1 cellular context compared by ENCODE assay signal in genomic region chr9:123470121-123470851, GRCh38.
TF ChIP-seq lines count a peak whose summit lies in the region.

No MANE protein-coding gene starts in this region.

TF ChIP-seq in HepG2, 621 proteins besides CTCF, POLR2A, EP300 and RAD21 (continued from another document):
- TF ChIP-seq ZNF580 (CRISPR knock-in tag; IDR thresholded peaks at IDR 0.05; ENCODE audit: borderline replicate concordance, low read depth): 0 out of 2 replicates have a peak, but pooled peaks have one; percentile 32
- peak; percentile 88 for TF ChIP-seq SAP130 (CRISPR knock-in tag; IDR thresholded peaks at IDR 0.05; ENCODE audit: low read depth)
- peak; percentile 59; the same call in 1 of the 2 replicates for TF ChIP-seq KDM6A (CRISPR knock-in tag; IDR thresholded peaks at IDR 0.05; ENCODE audit: low read depth)
- 0 out of 2 replicates have a peak, but pooled peaks have one; percentile 43 for TF ChIP-seq RARG (CRISPR knock-in tag; IDR thresholded peaks at IDR 0.05; ENCODE audit: low read depth)
- peak; percentile 39 for TF ChIP-seq YY1 (IDR thresholded peaks at IDR 0.05; ENCODE audit: insufficient read depth, insufficient replicate concordance, low read depth, low read length)
- peak; percentile 85 for TF ChIP-seq HNF4G (IDR thresholded peaks at IDR 0.05; ENCODE audit: borderline replicate concordance, low read depth, low read length)
- TF ChIP-seq HNF4G (CRISPR knock-in tag; IDR thresholded peaks at IDR 0.05; ENCODE audit: borderline replicate concordance, low read depth): no peak; the same call in none of the 2 replicates
- TF ChIP-seq ZNF841 (CRISPR knock-in tag; IDR thresholded peaks at IDR 0.05; ENCODE audit: borderline replicate concordance): no peak
- TF ChIP-seq FOXK2 (IDR thresholded peaks at IDR 0.05): no peak
- TF ChIP-seq FIP1L1 (IDR thresholded peaks at IDR 0.05; ENCODE audit: borderline replicate concordance, insufficient read depth, low read depth, low read length): no peak
- peak; percentile 84 for TF ChIP-seq TRIM24 (CRISPR knock-in tag; IDR thresholded peaks at IDR 0.05)
- peak; percentile 100 for TF ChIP-seq CEBPB (IDR thresholded peaks at IDR 0.05; ENCODE audit: borderline replicate concordance, low read depth, low read length)
- TF ChIP-seq, protein P1, sequence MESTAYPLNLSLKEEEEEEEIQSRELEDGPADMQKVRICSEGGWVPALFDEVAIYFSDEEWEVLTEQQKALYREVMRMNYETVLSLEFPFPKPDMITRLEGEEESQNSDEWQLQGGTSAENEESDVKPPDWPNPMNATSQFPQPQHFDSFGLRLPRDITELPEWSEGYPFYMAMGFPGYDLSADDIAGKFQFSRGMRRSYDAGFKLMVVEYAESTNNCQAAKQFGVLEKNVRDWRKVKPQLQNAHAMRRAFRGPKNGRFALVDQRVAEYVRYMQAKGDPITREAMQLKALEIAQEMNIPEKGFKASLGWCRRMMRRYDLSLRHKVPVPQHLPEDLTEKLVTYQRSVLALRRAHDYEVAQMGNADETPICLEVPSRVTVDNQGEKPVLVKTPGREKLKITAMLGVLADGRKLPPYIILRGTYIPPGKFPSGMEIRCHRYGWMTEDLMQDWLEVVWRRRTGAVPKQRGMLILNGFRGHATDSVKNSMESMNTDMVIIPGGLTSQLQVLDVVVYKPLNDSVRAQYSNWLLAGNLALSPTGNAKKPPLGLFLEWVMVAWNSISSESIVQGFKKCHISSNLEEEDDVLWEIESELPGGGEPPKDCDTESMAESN (CRISPR knock-in tag; conservative IDR thresholded peaks at IDR 0.05): peak; percentile 76; the same call in 1 of the 2 replicates
- no peak for TF ChIP-seq HDAC6 (IDR thresholded peaks at IDR 0.05; ENCODE audit: low read depth, low read length)
- TF ChIP-seq ZNF430 (CRISPR knock-in tag; IDR thresholded peaks at IDR 0.05): peak; percentile 45; the same call in 1 of the 2 replicates
- no peak for TF ChIP-seq ZFP41 (CRISPR knock-in tag; IDR thresholded peaks at IDR 0.05; ENCODE audit: borderline replicate concordance)
- peak; percentile 81; the same call in 1 of the 2 replicates for TF ChIP-seq ZBTB3 (CRISPR knock-in tag; IDR thresholded peaks at IDR 0.05; ENCODE audit: borderline replicate concordance, low read depth)
- TF ChIP-seq ZNF44 (CRISPR knock-in tag; IDR thresholded peaks at IDR 0.05): peak; percentile 50; the same call in 1 of the 2 replicates
- 0 out of 2 replicates have a peak, but pooled peaks have one; percentile 44 for TF ChIP-seq ZSCAN21 (CRISPR knock-in tag; IDR thresholded peaks at IDR 0.05; ENCODE audit: borderline replicate concordance)
- peak; percentile 82; the same call in 1 of the 2 replicates for TF ChIP-seq GFI1 (CRISPR knock-in tag; IDR thresholded peaks at IDR 0.05; ENCODE audit: borderline replicate concordance)
- no peak for TF ChIP-seq TBL1XR1 (IDR thresholded peaks at IDR 0.05; ENCODE audit: borderline replicate concordance, low read length, partially characterized antibody)
- peak; percentile 87; the same call in 1 of the 2 replicates for TF ChIP-seq MYC (CRISPR knock-in tag; IDR thresholded peaks at IDR 0.05; ENCODE audit: borderline replicate concordance)
- no peak for TF ChIP-seq ZNF570 (CRISPR knock-in tag; IDR thresholded peaks at IDR 0.05; ENCODE audit: borderline replicate concordance)
- peak; percentile 75; the same call in 1 of the 2 replicates for TF ChIP-seq ZNF331 (CRISPR knock-in tag; IDR thresholded peaks at IDR 0.05)
- peak; percentile 58 for TF ChIP-seq ZBTB7A (CRISPR knock-in tag; IDR thresholded peaks at IDR 0.05)
- peak; percentile 60 for TF ChIP-seq RARA (CRISPR knock-in tag; IDR thresholded peaks at IDR 0.05)
- peak; percentile 74; the same call in 1 of the 2 replicates for TF ChIP-seq MLXIP (CRISPR knock-in tag; IDR thresholded peaks at IDR 0.05; ENCODE audit: borderline replicate concordance)
- TF ChIP-seq BRF2 (CRISPR knock-in tag; IDR thresholded peaks at IDR 0.05): no peak
- TF ChIP-seq GATAD2A (CRISPR knock-in tag; IDR thresholded peaks at IDR 0.05): peak; percentile 98
- TF ChIP-seq TARDBP (CRISPR knock-in tag; IDR thresholded peaks at IDR 0.05): peak; percentile 74; the same call in 1 of the 2 replicates
- TF ChIP-seq HMG20B (CRISPR knock-in tag; conservative IDR thresholded peaks at IDR 0.05): peak; percentile 69; the same call in 1 of the 2 replicates
- no peak for TF ChIP-seq ZNF839 (CRISPR knock-in tag; IDR thresholded peaks at IDR 0.05; ENCODE audit: borderline replicate concordance)
- TF ChIP-seq, protein P2, sequence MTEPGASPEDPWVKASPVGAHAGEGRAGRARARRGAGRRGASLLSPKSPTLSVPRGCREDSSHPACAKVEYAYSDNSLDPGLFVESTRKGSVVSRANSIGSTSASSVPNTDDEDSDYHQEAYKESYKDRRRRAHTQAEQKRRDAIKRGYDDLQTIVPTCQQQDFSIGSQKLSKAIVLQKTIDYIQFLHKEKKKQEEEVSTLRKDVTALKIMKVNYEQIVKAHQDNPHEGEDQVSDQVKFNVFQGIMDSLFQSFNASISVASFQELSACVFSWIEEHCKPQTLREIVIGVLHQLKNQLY (CRISPR knock-in tag; IDR thresholded peaks at IDR 0.05): peak; percentile 94
- TF ChIP-seq ELF4 (CRISPR knock-in tag; IDR thresholded peaks at IDR 0.05; ENCODE audit: borderline replicate concordance): 0 out of 2 replicates have a peak, but pooled peaks have one; percentile 70
- TF ChIP-seq NFYC (CRISPR knock-in tag; IDR thresholded peaks at IDR 0.05): peak; percentile 67
- peak; percentile 89 for TF ChIP-seq YEATS4 (CRISPR knock-in tag; IDR thresholded peaks at IDR 0.05; ENCODE audit: borderline replicate concordance)
- TF ChIP-seq ESRRA (CRISPR knock-in tag; IDR thresholded peaks at IDR 0.05; ENCODE audit: low read depth): 0 out of 2 replicates have a peak, but pooled peaks have one; percentile 71
